Comparison of ENCODE assay signal across 2 cellular contexts in the genomic region with DNA sequence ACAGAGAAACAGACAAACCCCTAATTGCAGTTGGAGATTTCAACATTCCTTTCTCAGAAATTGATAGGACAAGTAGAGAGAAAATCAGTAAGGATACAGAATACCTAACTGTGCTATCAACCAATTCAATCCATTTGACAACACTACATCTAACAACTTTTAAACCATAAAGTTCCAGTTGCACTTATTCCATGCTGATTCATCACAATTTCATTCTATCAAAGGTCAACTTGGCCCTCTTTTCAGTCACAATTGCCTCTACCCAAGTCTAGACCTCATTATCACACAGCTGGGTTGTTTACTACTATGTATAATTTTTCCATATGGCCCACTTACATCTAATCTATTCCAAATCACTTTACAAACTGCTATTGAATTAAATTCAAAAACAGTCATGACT.
TF ChIP-seq lines count a peak whose summit lies in the region.

No MANE protein-coding gene starts in this region.

TF ChIP-seq in HepG2, 621 proteins besides CTCF, POLR2A, EP300 and RAD21:
- no peak for TF ChIP-seq ZNF670 (CRISPR knock-in tag; IDR thresholded peaks at IDR 0.05; ENCODE audit: borderline replicate concordance)
- TF ChIP-seq ZNF383 (CRISPR knock-in tag; IDR thresholded peaks at IDR 0.05; ENCODE audit: borderline replicate concordance), result no peak
- TF ChIP-seq, protein P1, sequence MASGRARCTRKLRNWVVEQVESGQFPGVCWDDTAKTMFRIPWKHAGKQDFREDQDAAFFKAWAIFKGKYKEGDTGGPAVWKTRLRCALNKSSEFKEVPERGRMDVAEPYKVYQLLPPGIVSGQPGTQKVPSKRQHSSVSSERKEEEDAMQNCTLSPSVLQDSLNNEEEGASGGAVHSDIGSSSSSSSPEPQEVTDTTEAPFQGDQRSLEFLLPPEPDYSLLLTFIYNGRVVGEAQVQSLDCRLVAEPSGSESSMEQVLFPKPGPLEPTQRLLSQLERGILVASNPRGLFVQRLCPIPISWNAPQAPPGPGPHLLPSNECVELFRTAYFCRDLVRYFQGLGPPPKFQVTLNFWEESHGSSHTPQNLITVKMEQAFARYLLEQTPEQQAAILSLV (CRISPR knock-in tag; IDR thresholded peaks at IDR 0.05; ENCODE audit: borderline replicate concordance), result no peak
- no peak for TF ChIP-seq CBX1 (IDR thresholded peaks at IDR 0.05; ENCODE audit: low read depth)
- peak; percentile 68 for TF ChIP-seq MAFF (IDR thresholded peaks at IDR 0.05; ENCODE audit: low read depth, low read length)
- TF ChIP-seq ZNF629 (CRISPR knock-in tag; conservative IDR thresholded peaks at IDR 0.05), result no peak
- TF ChIP-seq ZNF263 (CRISPR knock-in tag; IDR thresholded peaks at IDR 0.05), result no peak
- TF ChIP-seq, protein P2, sequence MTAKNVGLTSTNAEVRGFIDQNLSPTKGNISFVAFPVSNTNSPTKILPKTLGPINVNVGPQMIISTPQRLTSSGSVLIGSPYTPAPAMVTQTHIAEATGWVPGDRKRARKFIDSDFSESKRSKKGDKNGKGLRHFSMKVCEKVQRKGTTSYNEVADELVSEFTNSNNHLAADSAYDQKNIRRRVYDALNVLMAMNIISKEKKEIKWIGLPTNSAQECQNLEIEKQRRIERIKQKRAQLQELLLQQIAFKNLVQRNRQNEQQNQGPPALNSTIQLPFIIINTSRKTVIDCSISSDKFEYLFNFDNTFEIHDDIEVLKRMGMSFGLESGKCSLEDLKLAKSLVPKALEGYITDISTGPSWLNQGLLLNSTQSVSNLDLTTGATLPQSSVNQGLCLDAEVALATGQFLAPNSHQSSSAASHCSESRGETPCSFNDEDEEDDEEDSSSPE (CRISPR knock-in tag; IDR thresholded peaks at IDR 0.05), result no peak
- TF ChIP-seq MAFK (conservative IDR thresholded peaks at IDR 0.05 in 1 of 2, IDR thresholded peaks at IDR 0.05 in 1 of 2; ENCODE audit: low read length in 2 of 2), result peak; percentile 65 to 81
- no peak for TF ChIP-seq ZNF431 (CRISPR knock-in tag; IDR thresholded peaks at IDR 0.05; ENCODE audit: borderline replicate concordance, low read depth)
- TF ChIP-seq ZNF550 (CRISPR knock-in tag; IDR thresholded peaks at IDR 0.05; ENCODE audit: borderline replicate concordance), result no peak
- no peak for TF ChIP-seq TBX3 (IDR thresholded peaks at IDR 0.05; ENCODE audit: borderline replicate concordance)
- TF ChIP-seq, protein P3, sequence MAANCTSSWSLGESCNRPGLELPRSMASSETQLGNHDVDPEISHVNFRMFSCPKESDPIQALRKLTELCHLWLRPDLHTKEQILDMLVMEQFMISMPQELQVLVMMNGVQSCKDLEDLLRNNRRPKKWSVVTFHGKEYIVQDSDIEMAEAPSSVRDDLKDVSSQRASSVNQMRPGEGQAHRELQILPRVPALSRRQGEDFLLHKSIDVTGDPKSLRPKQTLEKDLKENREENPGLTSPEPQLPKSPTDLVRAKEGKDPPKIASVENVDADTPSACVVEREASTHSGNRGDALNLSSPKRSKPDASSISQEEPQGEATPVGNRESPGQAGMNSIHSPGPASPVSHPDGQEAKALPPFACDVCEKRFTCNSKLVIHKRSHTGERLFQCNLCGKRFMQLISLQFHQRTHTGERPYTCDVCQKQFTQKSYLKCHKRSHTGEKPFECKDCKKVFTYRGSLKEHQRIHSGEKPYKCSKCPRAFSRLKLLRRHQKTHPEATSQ (CRISPR knock-in tag; IDR thresholded peaks at IDR 0.05; ENCODE audit: borderline replicate concordance), result no peak
- TF ChIP-seq, protein P4, sequence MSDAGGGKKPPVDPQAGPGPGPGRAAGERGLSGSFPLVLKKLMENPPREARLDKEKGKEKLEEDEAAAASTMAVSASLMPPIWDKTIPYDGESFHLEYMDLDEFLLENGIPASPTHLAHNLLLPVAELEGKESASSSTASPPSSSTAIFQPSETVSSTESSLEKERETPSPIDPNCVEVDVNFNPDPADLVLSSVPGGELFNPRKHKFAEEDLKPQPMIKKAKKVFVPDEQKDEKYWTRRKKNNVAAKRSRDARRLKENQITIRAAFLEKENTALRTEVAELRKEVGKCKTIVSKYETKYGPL (CRISPR knock-in tag; IDR thresholded peaks at IDR 0.05), result no peak
- no peak for TF ChIP-seq HDAC2 (CRISPR knock-in tag; IDR thresholded peaks at IDR 0.05)

TF ChIP-seq in IMR-90, 13 proteins besides CTCF, POLR2A, EP300 and RAD21:
- TF ChIP-seq NFE2L2 (IDR thresholded peaks at IDR 0.05; ENCODE audit: low read depth, low read length), result no peak
- TF ChIP-seq, protein P5, sequence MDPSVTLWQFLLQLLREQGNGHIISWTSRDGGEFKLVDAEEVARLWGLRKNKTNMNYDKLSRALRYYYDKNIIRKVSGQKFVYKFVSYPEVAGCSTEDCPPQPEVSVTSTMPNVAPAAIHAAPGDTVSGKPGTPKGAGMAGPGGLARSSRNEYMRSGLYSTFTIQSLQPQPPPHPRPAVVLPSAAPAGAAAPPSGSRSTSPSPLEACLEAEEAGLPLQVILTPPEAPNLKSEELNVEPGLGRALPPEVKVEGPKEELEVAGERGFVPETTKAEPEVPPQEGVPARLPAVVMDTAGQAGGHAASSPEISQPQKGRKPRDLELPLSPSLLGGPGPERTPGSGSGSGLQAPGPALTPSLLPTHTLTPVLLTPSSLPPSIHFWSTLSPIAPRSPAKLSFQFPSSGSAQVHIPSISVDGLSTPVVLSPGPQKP (IDR thresholded peaks at IDR 0.05; ENCODE audit: borderline replicate concordance, low read depth, low read length), result no peak
- no peak for TF ChIP-seq MAZ (IDR thresholded peaks at IDR 0.05; ENCODE audit: borderline replicate concordance, low read depth, low read length)
- TF ChIP-seq, protein P6, sequence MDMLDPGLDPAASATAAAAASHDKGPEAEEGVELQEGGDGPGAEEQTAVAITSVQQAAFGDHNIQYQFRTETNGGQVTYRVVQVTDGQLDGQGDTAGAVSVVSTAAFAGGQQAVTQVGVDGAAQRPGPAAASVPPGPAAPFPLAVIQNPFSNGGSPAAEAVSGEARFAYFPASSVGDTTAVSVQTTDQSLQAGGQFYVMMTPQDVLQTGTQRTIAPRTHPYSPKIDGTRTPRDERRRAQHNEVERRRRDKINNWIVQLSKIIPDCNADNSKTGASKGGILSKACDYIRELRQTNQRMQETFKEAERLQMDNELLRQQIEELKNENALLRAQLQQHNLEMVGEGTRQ (IDR thresholded peaks at IDR 0.05; ENCODE audit: low read depth, low read length), result no peak
- no peak for TF ChIP-seq RCOR1 (IDR thresholded peaks at IDR 0.05; ENCODE audit: insufficient replicate concordance, low read length)
- TF ChIP-seq MAFK (IDR thresholded peaks at IDR 0.05; ENCODE audit: low read depth, low read length), result peak; percentile 43; the same call in 1 of the 2 replicates
- TF ChIP-seq CHD1 (IDR thresholded peaks at IDR 0.05; ENCODE audit: low read depth, low read length), result no peak
